Comparison of ENCODE assay signal across 1 cellular context in genomic region chr1:198320748-198321147, GRCh38.
TF ChIP-seq lines count a peak whose summit lies in the region.

No MANE protein-coding gene starts in this region.

TF ChIP-seq in K562, 482 proteins besides CTCF, POLR2A, EP300 and RAD21:
- TF ChIP-seq ASH1L (IDR thresholded peaks at IDR 0.05; ENCODE audit: borderline replicate concordance, low read depth, partially characterized antibody) (no peak), SIRT6 (IDR thresholded peaks at IDR 0.05; ENCODE audit: low read depth, low read length) (no peak), XRCC4 (IDR thresholded peaks at IDR 0.05; ENCODE audit: extremely low read depth, insufficient read depth, insufficient read length) (no peak), POLR2AphosphoS2 (IDR thresholded peaks at IDR 0.05; ENCODE audit: low read length) (no peak)
